Comparison of ENCODE assay signal across 8 cellular contexts in genomic region chr3:52244061-52244628, GRCh38. TPM values are rescaled to one million over a fixed set of nuclear protein-coding genes. Genes with fewer than 3 reads are reported as not detected.
DNase-seq lines count a peak whose midpoint lies in the region; ATAC-seq and TF ChIP-seq lines count a peak whose summit lies in the region.

No MANE protein-coding gene starts in this region.

- intact Hi-C loops in activated CD4-positive, alpha-beta T cell treated with anti-CD3 and anti-CD28 coated beads, Interleukin-2, amount 10 ng/mL, durations not matched to agents 24 days and 14 days (cut with micrococcal nuclease), result loop anchor here (1.0 kb wide), 1 partner anchor 9 kb away; no protein-coding TSS in a partner anchor

- H3K4me3 Mint-ChIP-seq in activated CD4-positive, alpha-beta T cell treated with anti-CD3 and anti-CD28 coated beads, Interleukin-2, amount 10 ng/mL, durations not matched to agents 24 days and 14 days, result peak overlapping the region; percentile 81
- H3K4me3 Mint-ChIP-seq in stimulated activated memory B cell treated with anti-CD40 and anti-IgM and Interleukin-4, amounts not matched to agents 10 μg/mL and 1 μg/mL and 100 μg/mL, for 72 hours, result peak overlapping the region; percentile 84

- peak overlapping the region; percentile 69 for H3K27ac ChIP-seq in HL-60 (replicated peaks)

- peaks cover 75% of the 10 kb centered on the region for H3K4me1 Mint-ChIP-seq in activated CD4-positive, alpha-beta T cell treated with anti-CD3 and anti-CD28 coated beads, Interleukin-2, amount 10 ng/mL, durations not matched to agents 24 days and 14 days
- peaks cover 84% of the 10 kb centered on the region for H3K4me1 Mint-ChIP-seq in stimulated activated memory B cell treated with anti-CD40 and anti-IgM and Interleukin-4, amounts not matched to agents 10 μg/mL and 1 μg/mL and 100 μg/mL, for 72 hours

- H3K27me3 Mint-ChIP-seq in activated CD4-positive, alpha-beta T cell treated with anti-CD3 and anti-CD28 coated beads, Interleukin-2, amount 10 ng/mL, durations not matched to agents 24 days and 14 days, result no peaks in the 10 kb centered on the region
- no peaks in the 10 kb centered on the region for H3K27me3 Mint-ChIP-seq in stimulated activated memory B cell treated with anti-CD40 and anti-IgM and Interleukin-4, amounts not matched to agents 10 μg/mL and 1 μg/mL and 100 μg/mL, for 72 hours

- no peaks in the 10 kb centered on the region for H3K9me3 Mint-ChIP-seq in activated CD4-positive, alpha-beta T cell treated with anti-CD3 and anti-CD28 coated beads, Interleukin-2, amount 10 ng/mL, durations not matched to agents 24 days and 14 days
- H3K9me3 Mint-ChIP-seq in stimulated activated memory B cell treated with anti-CD40 and anti-IgM and Interleukin-4, amounts not matched to agents 10 μg/mL and 1 μg/mL and 100 μg/mL, for 72 hours, result no peaks in the 10 kb centered on the region

- H3K27ac Mint-ChIP-seq in activated CD4-positive, alpha-beta T cell treated with anti-CD3 and anti-CD28 coated beads, Interleukin-2, amount 10 ng/mL, durations not matched to agents 24 days and 14 days, result peak overlapping the region; percentile 88
- H3K27ac Mint-ChIP-seq in stimulated activated memory B cell treated with anti-CD40 and anti-IgM and Interleukin-4, amounts not matched to agents 10 μg/mL and 1 μg/mL and 100 μg/mL, for 72 hours, result peak overlapping the region; percentile 93

- H3K27me3 ChIP-seq in HL-60 (ENCODE audit: insufficient read depth, poor library complexity, severe bottlenecking), result no peaks in the 10 kb centered on the region

- ATAC-seq in stimulated activated memory B cell treated with anti-CD40 and anti-IgM and Interleukin-4, amounts not matched to agents 10 μg/mL and 1 μg/mL and 100 μg/mL, for 72 hours, result peak; percentile 80

- peaks cover 29% of the 10 kb centered on the region for H3K36me3 Mint-ChIP-seq in activated CD4-positive, alpha-beta T cell treated with anti-CD3 and anti-CD28 coated beads, Interleukin-2, amount 10 ng/mL, durations not matched to agents 24 days and 14 days (ENCODE audit: low read depth)
- peaks cover 27% of the 10 kb centered on the region for H3K36me3 Mint-ChIP-seq in stimulated activated memory B cell treated with anti-CD40 and anti-IgM and Interleukin-4, amounts not matched to agents 10 μg/mL and 1 μg/mL and 100 μg/mL, for 72 hours

- no peak for TF ChIP-seq CTCF in HL-60 (IDR thresholded peaks at IDR 0.05; ENCODE audit: insufficient read depth, low read length)
- no peak for TF ChIP-seq CTCF in foreskin fibroblast (IDR thresholded peaks at IDR 0.05; ENCODE audit: low read depth, low read length)

- no peak overlapping the region for H3K4me3 ChIP-seq in HL-60 (replicated peaks; ENCODE audit: insufficient read depth, low read length)
- no peak overlapping the region for H3K4me3 ChIP-seq in foreskin fibroblast (ENCODE audit: low read depth in 1 of 2, low read length in 2 of 2)

- peak; percentile 61 for DNase-seq in stimulated activated naive CD4-positive, alpha-beta T cell treated with Interleukin-2 at 50 U/mL for 16 hours (lab: John Stamatoyannopoulos, UW)
- no peak for DNase-seq in stimulated activated naive CD4-positive, alpha-beta T cell (lab: John Stamatoyannopoulos, UW)
- peak; percentile 86 to 92 for DNase-seq in HL-60 (ENCODE audit: low read depth in 1 of 2, low spot score in 1 of 2)
- DNase-seq in activated CD4-positive, alpha-beta T cell treated with anti-CD3 and anti-CD28 coated beads, Interleukin-2, amount 10 ng/mL, durations not matched to agents 24 days and 14 days, result peak; percentile 72
- peak; percentile 72 to 88 for DNase-seq in foreskin fibroblast
- no peak for DNase-seq in NCI-H526 (lab: John Stamatoyannopoulos, UW)
- no peak for DNase-seq in NCI-H128 (lab: John Stamatoyannopoulos, UW; ENCODE audit: unreplicated experiment)

RNA-seq across cellular contexts. Expression of gene PPM1M, which starts 1.4 kb away (rescaled TPM):
- 48.3 and 49.2 TPM in 2 replicates for total RNA-seq in activated CD4-positive, alpha-beta T cell treated with anti-CD3 and anti-CD28 coated beads, Interleukin-2, amount 10 ng/mL, durations not matched to agents 24 days and 14 days

RNA-seq across cellular contexts. Expression of gene TWF2, which starts 5.2 kb away (rescaled TPM):
- 80.3 and 87.0 TPM in 2 replicates for total RNA-seq in activated CD4-positive, alpha-beta T cell treated with anti-CD3 and anti-CD28 coated beads, Interleukin-2, amount 10 ng/mL, durations not matched to agents 24 days and 14 days

RNA-seq across cellular contexts. Expression of gene TLR9, which starts 18.7 kb away (rescaled TPM):
- total RNA-seq in activated CD4-positive, alpha-beta T cell treated with anti-CD3 and anti-CD28 coated beads, Interleukin-2, amount 10 ng/mL, durations not matched to agents 24 days and 14 days, result 0.17 and 0.42 TPM in 2 replicates

RNA-seq across cellular contexts. Expression of gene WDR82, which starts 34.3 kb away (rescaled TPM):
- 104 and 106 TPM in 2 replicates for total RNA-seq in activated CD4-positive, alpha-beta T cell treated with anti-CD3 and anti-CD28 coated beads, Interleukin-2, amount 10 ng/mL, durations not matched to agents 24 days and 14 days

RNA-seq across cellular contexts. Expression of gene GLYCTK, which starts 43.5 kb away (rescaled TPM):
- total RNA-seq in activated CD4-positive, alpha-beta T cell treated with anti-CD3 and anti-CD28 coated beads, Interleukin-2, amount 10 ng/mL, durations not matched to agents 24 days and 14 days, result 16.3 and 17.4 TPM in 2 replicates

Comparison
In these comparisons a context has a peak if more than half of its experiments do, and no peak if none do; other contexts are left out.
1. DNase-seq: peak in stimulated activated naive CD4-positive, alpha-beta T cell treated with Interleukin-2 at 50 U/mL for 16 hours (single experiment), HL-60 (2 of 2), activated CD4-positive, alpha-beta T cell treated with anti-CD3 and anti-CD28 coated beads, Interleukin-2, amount 10 ng/mL, durations not matched to agents 24 days and 14 days (single experiment) and foreskin fibroblast (2 of 2); none in stimulated activated naive CD4-positive, alpha-beta T cell (0 of 6), NCI-H526 (0 of 2) and NCI-H128 (single experiment).